10 cellular contexts compared by ENCODE assay signal in genomic region chr19:38853214-38853613, GRCh38. TPM values are rescaled to one million over a fixed set of nuclear protein-coding genes. Genes with fewer than 3 reads are reported as not detected.
DNase-seq lines count a peak whose midpoint lies in the region; ATAC-seq and TF ChIP-seq lines count a peak whose summit lies in the region.
"Had no signal": no experiment of that assay in that cellular context is flagged by ENCODE, and none has a peak within 500 bp of the region (broad histone marks: within the 10 kb centered on the region; RNA-seq: fewer than 3 reads in every experiment).

No MANE protein-coding gene starts in this region.

- peak overlapping the region; percentile 97 for H3K27ac Mint-ChIP-seq in activated naive CD8-positive, alpha-beta T cell

- peak overlapping the region; percentile 91 for H3K4me3 Mint-ChIP-seq in activated naive CD8-positive, alpha-beta T cell

- TF ChIP-seq CTCF in heart left ventricle (IDR thresholded peaks at IDR 0.05) (no peak), lower lobe of right lung (IDR thresholded peaks at IDR 0.05) (no peak), upper lobe of right lung (IDR thresholded peaks at IDR 0.05) (no peak)

- no peaks in the 10 kb centered on the region for H3K27me3 ChIP-seq in heart left ventricle
- no peaks in the 10 kb centered on the region for H3K27me3 ChIP-seq in lower lobe of right lung (ENCODE audit: low read depth)
- H3K27me3 ChIP-seq in upper lobe of right lung, result no peaks in the 10 kb centered on the region

- 89 to 94% (median 91%) methylated on average over 17 of the region's 17 CpGs for WGBS in heart left ventricle, 4 donors

- H3K27me3 Mint-ChIP-seq in activated naive CD8-positive, alpha-beta T cell, result no peaks in the 10 kb centered on the region

- H3K9me3 Mint-ChIP-seq in activated naive CD8-positive, alpha-beta T cell (ENCODE audit: low read depth), result no peaks in the 10 kb centered on the region

- intact Hi-C loops in heart left ventricle (cut with DNase I) (loop anchor here in 5 of 10 donors (5.0 kb wide), 7 partner anchors 44 to 311 kb away; partner anchors contain the start of genes ACTN4 (in 2 of the 5), NFKBIB (in 2 of the 5), SIRT2 (in 2 of the 5) and MRPS12 (in 1 of the 5)), Right ventricle myocardium superior (cut with DNase I) (no loop called here), lower lobe of right lung (cut with DNase I) (no loop called here), upper lobe of right lung (cut with DNase I) (no loop called here)

- ATAC-seq in heart left ventricle (no peak), Right ventricle myocardium superior (ENCODE audit: poor library complexity) (no peak), lower lobe of right lung (no peak), upper lobe of right lung (no peak)

- H3K36me3 Mint-ChIP-seq in activated naive CD8-positive, alpha-beta T cell, result peaks cover 8% of the 10 kb centered on the region

- H3K36me3 ChIP-seq in heart left ventricle, result peaks cover 0 to 3% (median 0%) of the 10 kb centered on the region in 9 donors
- H3K36me3 ChIP-seq in lower lobe of right lung, result peaks cover 3% of the 10 kb centered on the region
- H3K36me3 ChIP-seq in upper lobe of right lung, result no peaks in the 10 kb centered on the region

- H3K4me3 ChIP-seq in heart left ventricle (peak overlapping the region in 8 of 12 donors; percentile 61 to 100 (median 95)), lower lobe of right lung (peak overlapping the region; percentile 74), upper lobe of right lung (peak overlapping the region; percentile 77)

- H3K4me1 Mint-ChIP-seq in activated naive CD8-positive, alpha-beta T cell (ENCODE audit: low read depth), result peaks cover 44% of the 10 kb centered on the region

- H3K9me3 ChIP-seq in heart left ventricle, result no peaks in the 10 kb centered on the region
- H3K9me3 ChIP-seq in lower lobe of right lung, result no peaks in the 10 kb centered on the region
- H3K9me3 ChIP-seq in upper lobe of right lung, result no peaks in the 10 kb centered on the region

- TF ChIP-seq POLR2A in heart left ventricle (IDR thresholded peaks at IDR 0.05), result no peak

- DNase-seq in heart left ventricle (no peak), Right ventricle myocardium superior (no peak), lower lobe of right lung (no peak), upper lobe of right lung (no peak), T-helper 9 cell (no peak), globus pallidus (ENCODE audit: low spot score) (no peak), GM03348 (ENCODE audit: low spot score) (no peak)
- DNase-seq: NCI-H2081 treated with DMSO at 0.1 percent for 48 hours had no signal

- H3K27ac ChIP-seq in heart left ventricle (peak overlapping the region in 4 of 12 donors; percentile 99 to 100 (median 100)), lower lobe of right lung (peak overlapping the region; percentile 98), upper lobe of right lung (peak overlapping the region; percentile 99)

- H3K4me1 ChIP-seq in heart left ventricle (peaks cover 6 to 39% (median 22%) of the 10 kb centered on the region in 12 donors), lower lobe of right lung (peaks cover 13% of the 10 kb centered on the region), upper lobe of right lung (peaks cover 19% of the 10 kb centered on the region)

RNA-seq across cellular contexts. Expression of gene HNRNPL, which starts 3.4 kb away (rescaled TPM):
- total RNA-seq in heart left ventricle (100 to 1,000 TPM in 8 of 9 donors, 10 to 100 TPM in 1; 93.6 to 256 (median 165) TPM), Right ventricle myocardium superior (158 TPM), lower lobe of right lung (274 TPM), upper lobe of right lung (248 TPM)
- 100 to 1,000 TPM; 103 to 142 TPM for polyA plus RNA-seq in heart left ventricle

RNA-seq across cellular contexts. Expression of gene ECH1, which starts 21.6 kb away (rescaled TPM):
- total RNA-seq in heart left ventricle, result 100 to 1,000 TPM; 382 to 799 (median 564) TPM
- 1,000 to 10,000 TPM in 1 of 2 donors, 100 to 1,000 TPM in 1; 446 to 1,292 TPM for polyA plus RNA-seq in heart left ventricle
- 1,260 TPM for total RNA-seq in Right ventricle myocardium superior
- 227 TPM for total RNA-seq in lower lobe of right lung
- 210 TPM for total RNA-seq in upper lobe of right lung

RNA-seq across cellular contexts. Expression of gene RINL, which starts 24.9 kb away (rescaled TPM):
- total RNA-seq in heart left ventricle (1 to 10 TPM; 1.6 to 5.7 (median 3.3) TPM), Right ventricle myocardium superior (6.3 TPM), lower lobe of right lung (8.3 TPM), upper lobe of right lung (12.0 TPM)
- 10 to 100 TPM in 1 of 2 donors, 1 to 10 TPM in 1; 5.6 to 11.3 TPM for polyA plus RNA-seq in heart left ventricle

RNA-seq across cellular contexts. Expression of gene LGALS4, which starts 40.5 kb away (rescaled TPM):
- total RNA-seq in heart left ventricle (1 to 10 TPM in 2 of 9 donors, under 1 TPM in 5, not detected in 2; 0.35 to 1.3 (median 0.65) TPM), Right ventricle myocardium superior (0.86 TPM), lower lobe of right lung (4.2 TPM), upper lobe of right lung (3.7 TPM)
- under 1 TPM; 0.68 to 0.91 TPM for polyA plus RNA-seq in heart left ventricle
- total RNA-seq: Daoy had no signal

RNA-seq across cellular contexts. Expression of gene SIRT2, which starts 46.2 kb away (rescaled TPM):
- total RNA-seq in heart left ventricle, result 100 to 1,000 TPM in 2 of 9 donors, 10 to 100 TPM in 7; 58.3 to 158 (median 62.4) TPM
- 100 to 1,000 TPM in 1 of 2 donors, 10 to 100 TPM in 1; 51.0 to 104 TPM for polyA plus RNA-seq in heart left ventricle
- total RNA-seq in Right ventricle myocardium superior, result 96.2 TPM
- 60.1 TPM for total RNA-seq in lower lobe of right lung
- total RNA-seq in upper lobe of right lung, result 59.2 TPM
